Comparison of ENCODE assay signal across 1 cellular context in genomic region chr19:4581381-4582111, GRCh38.
TF ChIP-seq lines count a peak whose summit lies in the region.

No MANE protein-coding gene starts in this region.

TF ChIP-seq in HepG2, 621 proteins besides CTCF, POLR2A, EP300 and RAD21 (continued from another document and continues in another):
- TF ChIP-seq ZHX2 (IDR thresholded peaks at IDR 0.05; ENCODE audit: low read depth) (no peak), ZHX2 (CRISPR knock-in tag; IDR thresholded peaks at IDR 0.05; ENCODE audit: borderline replicate concordance) (no peak), ZNF513 (CRISPR knock-in tag; conservative IDR thresholded peaks at IDR 0.05) (no peak), GMEB1 (CRISPR knock-in tag; IDR thresholded peaks at IDR 0.05; ENCODE audit: borderline replicate concordance) (no peak), SKIL (CRISPR knock-in tag; IDR thresholded peaks at IDR 0.05; ENCODE audit: borderline replicate concordance) (no peak), ARHGAP35 (CRISPR knock-in tag; IDR thresholded peaks at IDR 0.05; ENCODE audit: borderline replicate concordance) (no peak), ZNF124 (CRISPR knock-in tag; IDR thresholded peaks at IDR 0.05) (no peak), HMGXB4 (CRISPR knock-in tag; IDR thresholded peaks at IDR 0.05; ENCODE audit: borderline replicate concordance in 1 of 2, low read depth in 1 of 2) (peak in 1 of 2 experiments; percentile 51; a peak in 1 of 4 replicates), HOXA3 (CRISPR knock-in tag; IDR thresholded peaks at IDR 0.05) (no peak; the same call in 1 of the 2 replicates), HOXA9 (CRISPR knock-in tag; IDR thresholded peaks at IDR 0.05; ENCODE audit: borderline replicate concordance) (no peak), ATRX (CRISPR knock-in tag; IDR thresholded peaks at IDR 0.05; ENCODE audit: borderline replicate concordance) (no peak), ZNF33B (CRISPR knock-in tag; IDR thresholded peaks at IDR 0.05) (no peak), ZNF780A (CRISPR knock-in tag; IDR thresholded peaks at IDR 0.05) (no peak), ZSCAN5A (CRISPR knock-in tag; IDR thresholded peaks at IDR 0.05; ENCODE audit: borderline replicate concordance) (no peak), ZNF142 (CRISPR knock-in tag; IDR thresholded peaks at IDR 0.05) (peak; percentile 9; the same call in 1 of the 2 replicates), SPEN (CRISPR knock-in tag; IDR thresholded peaks at IDR 0.05; ENCODE audit: low read depth) (0 out of 2 replicates have a peak, but pooled peaks have one; percentile 28), ZMYM3 (CRISPR knock-in tag; IDR thresholded peaks at IDR 0.05) (peak; percentile 79), PITX1 (CRISPR knock-in tag; IDR thresholded peaks at IDR 0.05) (no peak; the same call in 1 of the 2 replicates), PHF21A (CRISPR knock-in tag; IDR thresholded peaks at IDR 0.05) (peak; percentile 30; the same call in 1 of the 2 replicates), ZSCAN12 (CRISPR knock-in tag; IDR thresholded peaks at IDR 0.05) (no peak), ZNF432 (CRISPR knock-in tag; IDR thresholded peaks at IDR 0.05; ENCODE audit: borderline replicate concordance) (no peak), ZBTB39 (CRISPR knock-in tag; IDR thresholded peaks at IDR 0.05) (no peak), ZNF225 (CRISPR knock-in tag; IDR thresholded peaks at IDR 0.05) (no peak), SMYD3 (CRISPR knock-in tag; IDR thresholded peaks at IDR 0.05) (no peak), THAP11 (CRISPR knock-in tag; IDR thresholded peaks at IDR 0.05) (peak; percentile 50), AGO1 (IDR thresholded peaks at IDR 0.05; ENCODE audit: low read depth, low read length, poor library complexity, severe bottlenecking) (no peak), ZNF580 (CRISPR knock-in tag; IDR thresholded peaks at IDR 0.05; ENCODE audit: borderline replicate concordance, low read depth) (no peak), TSC22D2 (CRISPR knock-in tag; IDR thresholded peaks at IDR 0.05; ENCODE audit: borderline replicate concordance) (no peak), ZNF275 (CRISPR knock-in tag; IDR thresholded peaks at IDR 0.05; ENCODE audit: borderline replicate concordance) (0 out of 2 replicates have a peak, but pooled peaks have one; percentile 40)
